In the genomic region with DNA sequence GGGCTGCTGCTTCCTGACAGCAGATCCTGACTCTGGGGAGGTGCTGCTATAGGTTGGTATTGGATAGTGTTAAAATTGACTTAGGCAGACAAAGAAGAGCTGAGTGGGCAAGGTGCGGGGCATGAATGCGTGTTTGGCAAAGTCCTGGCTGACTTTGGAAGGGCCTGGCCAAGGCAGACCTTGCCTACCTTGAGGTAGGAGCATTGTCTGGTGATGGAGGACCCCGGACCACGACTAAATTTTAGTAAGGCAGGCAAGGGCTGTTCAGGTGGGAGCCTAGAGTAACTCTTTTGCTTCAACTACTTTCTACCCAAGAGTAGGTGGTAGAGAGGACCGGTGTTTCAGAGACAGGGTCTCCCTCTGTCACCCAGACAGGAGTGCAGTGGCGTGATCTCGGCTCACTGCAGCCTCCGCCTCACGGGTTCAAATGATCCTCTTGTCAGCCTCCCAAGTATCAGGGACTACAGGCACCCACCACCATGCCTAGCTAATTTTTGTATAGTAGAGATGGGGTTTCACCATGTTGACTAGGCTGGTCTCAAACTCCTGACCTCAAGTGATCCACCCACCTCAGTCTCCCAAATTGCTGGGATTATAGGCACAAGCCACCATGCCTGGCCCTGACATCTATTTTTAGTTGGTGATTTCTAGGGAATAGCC, we compare ENCODE assay signal across 1 cellular context.
TF ChIP-seq lines count a peak whose summit lies in the region.

No MANE protein-coding gene starts in this region.

TF ChIP-seq in endothelial cell of umbilical vein, 7 proteins besides CTCF, POLR2A, EP300 and RAD21:
- TF ChIP-seq GATA2 (IDR thresholded peaks at IDR 0.05; ENCODE audit: insufficient read depth, insufficient read length, low read depth, low read length): no peak
- no peak for TF ChIP-seq POLR2AphosphoS5 (IDR thresholded peaks at IDR 0.05; ENCODE audit: insufficient read depth, low read depth, low read length)
- TF ChIP-seq, protein P1, sequence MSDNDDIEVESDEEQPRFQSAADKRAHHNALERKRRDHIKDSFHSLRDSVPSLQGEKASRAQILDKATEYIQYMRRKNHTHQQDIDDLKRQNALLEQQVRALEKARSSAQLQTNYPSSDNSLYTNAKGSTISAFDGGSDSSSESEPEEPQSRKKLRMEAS (IDR thresholded peaks at IDR 0.05; ENCODE audit: insufficient read depth, insufficient read length): no peak
- no peak for TF ChIP-seq FOS (IDR thresholded peaks at IDR 0.05; ENCODE audit: borderline replicate concordance, insufficient read depth, low read length)
- TF ChIP-seq MYC (IDR thresholded peaks at IDR 0.05; ENCODE audit: low read depth, low read length): no peak
- TF ChIP-seq JUN (IDR thresholded peaks at IDR 0.05; ENCODE audit: borderline replicate concordance, insufficient read depth, insufficient read length, low read depth): no peak
- TF ChIP-seq EZH2 (IDR thresholded peaks at IDR 0.05; ENCODE audit: borderline replicate concordance, low read depth, low read length, severe bottlenecking): no peak
